ENCODE assay signal across 9 cellular contexts in genomic region chr18:51074605-51075004, GRCh38. TPM values are rescaled to one million over a fixed set of nuclear protein-coding genes. Genes with fewer than 3 reads are reported as not detected.
A peak's percentile ranks its signal among the peaks of the same experiment; 100 is the strongest.
DNase-seq lines count a peak whose midpoint lies in the region; ATAC-seq, FAIRE-seq and TF ChIP-seq lines count a peak whose summit lies in the region.
"Had no signal": no experiment of that assay in that cellular context is flagged by ENCODE, and none has a peak within 500 bp of the region (broad histone marks: within the 10 kb centered on the region; RNA-seq: fewer than 3 reads in every experiment).

No MANE protein-coding gene starts in this region.

- DNase-seq in GM12891 (ENCODE audit: insufficient read length, low spot score), result no peak
- no peak for DNase-seq in activated naive CD8-positive, alpha-beta T cell treated with anti-CD3 and anti-CD28 coated beads, Interleukin-2, amount 10 ng/mL, durations not matched to agents 7 days and 5 days
- DNase-seq in dedifferentiated amniotic fluid mesenchymal stem cell (ENCODE audit: extremely low spot score), result no peak
- DNase-seq in kidney glomerular epithelial cell (lab: John Stamatoyannopoulos, UW), result no peak
- no peak for DNase-seq in NCI-H69 (lab: John Stamatoyannopoulos, UW)
- DNase-seq in posterior vena cava (ENCODE audit: low spot score), result no peak
- DNase-seq: activated CD4-positive, alpha-beta T cell treated with anti-CD3 and anti-CD28 coated beads for 4 hours had no signal

- no peak overlapping the region for H3K4me3 Mint-ChIP-seq in activated naive CD8-positive, alpha-beta T cell treated with anti-CD3 and anti-CD28 coated beads, Interleukin-2, amount 10 ng/mL, durations not matched to agents 7 days and 5 days

- ATAC-seq in GM21447 (IDR thresholded peaks at IDR 0.05; ENCODE audit: unreplicated experiment) (peak; percentile 67), HG03432 (IDR thresholded peaks at IDR 0.05; ENCODE audit: unreplicated experiment) (peak; percentile 84)
- peak; percentile 66 for ATAC-seq in activated naive CD8-positive, alpha-beta T cell treated with anti-CD3 and anti-CD28 coated beads, Interleukin-2, amount 10 ng/mL, durations not matched to agents 7 days and 5 days (ENCODE audit: low read depth)

- H3K4me1 Mint-ChIP-seq in activated naive CD8-positive, alpha-beta T cell treated with anti-CD3 and anti-CD28 coated beads, Interleukin-2, amount 10 ng/mL, durations not matched to agents 7 days and 5 days, result peaks cover 19% of the 10 kb centered on the region

- FAIRE-seq in GM12891 (lab: Jason Lieb, UNC), result no peak

- POLR2A ChIA-PET in activated naive CD8-positive, alpha-beta T cell treated with anti-CD3 and anti-CD28 coated beads, Interleukin-2, amount 10 ng/mL, durations not matched to agents 7 days and 5 days (lab: Charles Lee), result interaction anchor here (0.6 kb wide), 1 partner anchor 52 kb away, joined by 6 read pairs; no protein-coding TSS in a partner anchor

- H3K9me3 Mint-ChIP-seq in activated naive CD8-positive, alpha-beta T cell treated with anti-CD3 and anti-CD28 coated beads, Interleukin-2, amount 10 ng/mL, durations not matched to agents 7 days and 5 days, result no peaks in the 10 kb centered on the region

- H3K27ac Mint-ChIP-seq in activated naive CD8-positive, alpha-beta T cell treated with anti-CD3 and anti-CD28 coated beads, Interleukin-2, amount 10 ng/mL, durations not matched to agents 7 days and 5 days, result peak overlapping the region; percentile 34

- H3K27me3 Mint-ChIP-seq in activated naive CD8-positive, alpha-beta T cell treated with anti-CD3 and anti-CD28 coated beads, Interleukin-2, amount 10 ng/mL, durations not matched to agents 7 days and 5 days, result no peaks in the 10 kb centered on the region

- no peak for TF ChIP-seq POLR2A in GM12891 (IDR thresholded peaks at IDR 0.05; ENCODE audit: low read depth, low read length)

- intact Hi-C loops in posterior vena cava (cut with DNase I), result no loop called here

- peaks cover 57% of the 10 kb centered on the region for H3K36me3 Mint-ChIP-seq in activated naive CD8-positive, alpha-beta T cell treated with anti-CD3 and anti-CD28 coated beads, Interleukin-2, amount 10 ng/mL, durations not matched to agents 7 days and 5 days

TF ChIP-seq in GM12891, 5 proteins besides CTCF, POLR2A, EP300 and RAD21:
- TF ChIP-seq POLR2AphosphoS5 (IDR thresholded peaks at IDR 0.05; ENCODE audit: low read depth, low read length), result no peak
- no peak for TF ChIP-seq PAX5 (IDR thresholded peaks at IDR 0.05; ENCODE audit: insufficient read depth, low read length, severe bottlenecking)
- TF ChIP-seq SPI1 (IDR thresholded peaks at IDR 0.05; ENCODE audit: low read depth, low read length), result peak; percentile 80

RNA-seq across cellular contexts. Expression of gene SMAD4, which starts 44.6 kb away (rescaled TPM):
- 18.3 TPM for polyA plus RNA-seq in GM12891 (2012; ENCODE audit: low read depth, missing spikeins)
- 100 to 1,000 TPM in 1 of 2 experiments, 10 to 100 TPM in 1; 84.9 to 105 TPM for total RNA-seq in activated naive CD8-positive, alpha-beta T cell treated with anti-CD3 and anti-CD28 coated beads, Interleukin-2, amount 10 ng/mL, durations not matched to agents 7 days and 5 days
- 100 to 1,000 TPM; 104 to 122 TPM for total RNA-seq in posterior vena cava
